ENCODE assay signal across 11 cellular contexts in genomic region chr13:79548886-79549285, GRCh38.
DNase-seq lines count a peak whose midpoint lies in the region; ATAC-seq, FAIRE-seq and TF ChIP-seq lines count a peak whose summit lies in the region.
"Had no signal": no experiment of that assay in that cellular context is flagged by ENCODE, and none has a peak within 500 bp of the region (broad histone marks: within the 10 kb centered on the region; RNA-seq: fewer than 3 reads in every experiment).

No MANE protein-coding gene starts in this region.

- no peak overlapping the region for H3K4me2 ChIP-seq in osteoblast (ENCODE audit: insufficient read depth, low read length)

- H3K4me1 ChIP-seq in osteoblast (ENCODE audit: insufficient read depth, low read length) = no peaks in the 10 kb centered on the region

- peaks cover 6% of the 10 kb centered on the region for H3K36me3 ChIP-seq in osteoblast (ENCODE audit: insufficient read depth, low read length)

- peak; percentile 96 for FAIRE-seq in G401.6 (lab: Jason Lieb, UNC)

- peak; percentile 41 for TF ChIP-seq CTCF in osteoblast (IDR thresholded peaks at IDR 0.05; ENCODE audit: extremely low read depth, low read depth, low read length)

- H4K20me1 ChIP-seq in osteoblast (ENCODE audit: insufficient read depth, low read length) = no peaks in the 10 kb centered on the region

- no peaks in the 10 kb centered on the region for H3K9me3 ChIP-seq in osteoblast (ENCODE audit: low read depth, low read length)

- H2AFZ ChIP-seq in osteoblast (ENCODE audit: low read length) = no peak overlapping the region

- no peaks in the 10 kb centered on the region for H3K79me2 ChIP-seq in osteoblast (ENCODE audit: insufficient read depth, low read length)

- no peak overlapping the region for H3K27ac ChIP-seq in osteoblast (ENCODE audit: low read depth, low read length)

- no peaks in the 10 kb centered on the region for H3K27me3 ChIP-seq in osteoblast (ENCODE audit: insufficient read depth, low read length)

- DNase-seq in NCI-H748 treated with DMSO at 0.1 percent for 48 hours (lab: John Stamatoyannopoulos, UW) = peak; percentile 14
- peak; percentile 43 for DNase-seq in dermis blood vessel endothelial cell
- no peak for DNase-seq in osteoblast (ENCODE audit: insufficient read length, low spot score, missing footprints)
- no peak for DNase-seq in NCI-H446 (lab: John Stamatoyannopoulos, UW)
- no peak for DNase-seq in NCI-H1092 (lab: John Stamatoyannopoulos, UW)
- no peak for DNase-seq in NCI-H2029 treated with DMSO at 0.1 percent for 48 hours (lab: John Stamatoyannopoulos, UW)
- DNase-seq: islet precursor cell; Right ventricle myocardium superior; stimulated activated naive CD8-positive, alpha-beta T cell treated with anti-CD3 and anti-CD28 coated beads, Interleukin-15, amount 100 ng/mL, for 72 hours had no signal

- no peak overlapping the region for H3K4me3 ChIP-seq in osteoblast (ENCODE audit: insufficient read depth, low read length)

- ATAC-seq in GM18858 (IDR thresholded peaks at IDR 0.05; ENCODE audit: unreplicated experiment) = no peak
- ATAC-seq: stimulated activated naive CD8-positive, alpha-beta T cell treated with anti-CD3 and anti-CD28 coated beads, Interleukin-15, amount 100 ng/mL, for 72 hours had no signal

Comparison
In these comparisons a context has a peak if more than half of its experiments do, and no peak if none do; other contexts are left out.
1. DNase-seq: peak in NCI-H748 treated with DMSO at 0.1 percent for 48 hours (single experiment) and dermis blood vessel endothelial cell (single experiment); none in osteoblast (single experiment), NCI-H446 (0 of 2), NCI-H1092 (single experiment) and NCI-H2029 treated with DMSO at 0.1 percent for 48 hours (single experiment).